ENCODE assay signal across 8 cellular contexts in the genomic region with DNA sequence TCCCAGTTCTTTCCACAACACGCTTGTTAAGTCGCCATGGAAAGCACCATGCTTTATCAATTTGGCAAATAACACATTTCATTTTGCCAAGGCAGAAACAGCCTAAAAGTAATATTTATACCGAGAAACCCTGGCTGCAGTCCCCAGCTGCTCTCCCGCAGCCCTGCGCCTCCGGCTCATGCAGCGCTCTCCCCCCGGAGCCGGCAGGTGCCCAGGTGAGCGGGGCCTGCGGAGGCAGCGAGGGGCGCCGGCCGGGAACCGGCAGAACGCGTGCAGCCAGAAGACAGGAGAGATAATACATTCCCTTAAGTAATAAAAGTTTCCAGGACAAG. TPM values are rescaled to one million over a fixed set of nuclear protein-coding genes. Genes with fewer than 3 reads are reported as not detected.
DNase-seq lines count a peak whose midpoint lies in the region; ATAC-seq and TF ChIP-seq lines count a peak whose summit lies in the region.

No MANE protein-coding gene starts in this region.

- peak overlapping the region; percentile 38 for H3K27ac ChIP-seq in SJCRH30
- H3K27ac ChIP-seq in dorsolateral prefrontal cortex: peak overlapping the region; percentile 71 to 99 (median 97)

- H3K9me3 ChIP-seq in SJCRH30 (replicated peaks): no peaks in the 10 kb centered on the region
- H3K9me3 ChIP-seq in mucosa of descending colon: no peaks in the 10 kb centered on the region

- DNase-seq in NCI-H1417 (lab: John Stamatoyannopoulos, UW): peak in 2 of 3 experiments; percentile 60 to 91
- DNase-seq in NCI-H1417 treated with DMSO at 0.1 percent for 48 hours (lab: John Stamatoyannopoulos, UW): no peak
- peak in 1 of 2 experiments; percentile 24 for DNase-seq in SJCRH30
- DNase-seq in dorsolateral prefrontal cortex: no peak
- no peak for DNase-seq in mucosa of descending colon
- no peak for DNase-seq in glomerular visceral epithelial cell (ENCODE audit: extremely low spot score)

- H3K36me3 ChIP-seq in SJCRH30: no peaks in the 10 kb centered on the region
- H3K36me3 ChIP-seq in mucosa of descending colon (ENCODE audit: low read depth): no peaks in the 10 kb centered on the region

- ATAC-seq in HG02840 (IDR thresholded peaks at IDR 0.05; ENCODE audit: low FRiP score, unreplicated experiment): peak; percentile 23
- peak; percentile 28 for ATAC-seq in mucosa of descending colon
- no peak for ATAC-seq in GM18873 (IDR thresholded peaks at IDR 0.05; ENCODE audit: low FRiP score, unreplicated experiment)

- H3K4me1 ChIP-seq in SJCRH30 (peaks cover 26% of the 10 kb centered on the region), mucosa of descending colon (ENCODE audit: low read depth) (peaks cover 25% of the 10 kb centered on the region)

- H3K4me3 ChIP-seq in SJCRH30 (peak overlapping the region; percentile 96), dorsolateral prefrontal cortex (peak overlapping the region; percentile 64 to 96 (median 89)), mucosa of descending colon (peak overlapping the region; percentile 62)

- TF ChIP-seq CTCF in dorsolateral prefrontal cortex (IDR thresholded peaks at IDR 0.05 in 54 of 56, conservative IDR thresholded peaks at IDR 0.05 in 2 of 56; ENCODE audit: low read depth in 1 of 56, partially characterized antibody in 56 of 56) (no peak), mucosa of descending colon (IDR thresholded peaks at IDR 0.05) (no peak)

- intact Hi-C loops in dorsolateral prefrontal cortex (cut with DNase I) (loop anchor here (2.0 to 10.0 kb wide), 4 partner anchors 55 to 617 kb away; no protein-coding TSS in a partner anchor), mucosa of descending colon (cut with DNase I, micrococcal nuclease) (loop anchor here in 1 of 2 donors (10.0 kb wide), 1 partner anchor 109 kb away; no protein-coding TSS in a partner anchor)

- H3K27me3 ChIP-seq in SJCRH30 (no peaks in the 10 kb centered on the region), dorsolateral prefrontal cortex (no peaks in the 10 kb centered on the region)

RNA-seq across cellular contexts. Expression of a gene that starts 0.7 kb away (rescaled TPM):
- 34.0 and 36.2 TPM in 2 replicates for total RNA-seq in SJCRH30 (2014; rRNA removed; shearing (Covaris generic))
- 100 to 1,000 TPM; 103 to 277 (median 191) TPM for total RNA-seq in dorsolateral prefrontal cortex
- total RNA-seq in mucosa of descending colon: 100 to 1,000 TPM in 2 of 3 donors, 10 to 100 TPM in 1; 88.2 to 119 (median 114) TPM

RNA-seq across cellular contexts. Expression of a gene that starts 10.5 kb away (rescaled TPM):
- total RNA-seq in SJCRH30 (2014; rRNA removed; shearing (Covaris generic)): 1.4 and 2.2 TPM in 2 replicates
- total RNA-seq in dorsolateral prefrontal cortex (10 to 100 TPM; 10.5 to 31.8 (median 18.5) TPM), mucosa of descending colon (1 to 10 TPM in 1 of 3 donors, under 1 TPM in 2; 0.46 to 3.8 (median 0.51) TPM)

Comparison
In these comparisons a context has a peak if more than half of its experiments do, and no peak if none do; other contexts are left out.
1. DNase-seq: peak in NCI-H1417 (2 of 3); none in NCI-H1417 treated with DMSO at 0.1 percent for 48 hours (single experiment), dorsolateral prefrontal cortex (0 of 10), mucosa of descending colon (0 of 3) and glomerular visceral epithelial cell (single experiment).
2. Peak in every context shown above with its lines, with median percentiles within 50 percentile points of each other: H3K4me3 ChIP-seq.